In the genomic region with DNA sequence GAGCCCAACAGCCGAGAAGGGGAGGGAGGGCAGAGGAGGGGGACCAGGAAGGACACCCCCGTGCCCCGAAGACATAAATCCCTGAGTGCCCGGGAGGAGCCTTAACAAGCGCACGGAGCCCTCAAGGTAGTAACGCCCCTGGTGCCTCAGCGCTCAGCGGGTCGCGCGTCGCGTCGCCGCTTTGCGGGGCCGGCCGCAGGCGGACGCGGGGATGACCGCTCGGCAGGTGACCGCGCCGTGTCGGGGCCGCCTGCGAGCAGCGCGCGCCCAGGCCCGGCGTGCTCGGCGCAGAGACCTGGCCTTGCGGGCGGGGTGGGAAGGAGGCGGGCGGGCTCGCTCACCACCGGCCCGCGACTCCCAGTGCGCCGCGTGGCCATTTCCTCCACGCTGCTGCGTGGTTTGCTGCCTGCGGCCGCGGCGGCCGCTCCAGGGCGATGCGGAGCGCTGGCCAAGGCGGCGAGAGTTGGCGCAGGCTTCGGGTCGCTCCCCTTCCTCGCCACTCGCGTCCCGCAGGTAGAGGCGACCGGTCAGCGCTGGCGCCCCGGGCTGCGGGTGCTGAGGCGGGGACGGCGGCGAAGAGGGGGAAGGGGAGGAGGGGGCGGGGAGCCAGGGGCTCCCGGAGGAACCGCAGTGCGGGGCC, we compare ENCODE assay signal across 8 cellular contexts. TPM values are rescaled to one million over a fixed set of nuclear protein-coding genes. Genes with fewer than 3 reads are reported as not detected.
DNase-seq lines count a peak whose midpoint lies in the region; ATAC-seq and TF ChIP-seq lines count a peak whose summit lies in the region.

No MANE protein-coding gene starts in this region.

- H3K27ac Mint-ChIP-seq in effector memory CD8-positive, alpha-beta T cell = peak overlapping the region; percentile 28 to 67

- no peaks in the 10 kb centered on the region for H3K36me3 Mint-ChIP-seq in effector memory CD8-positive, alpha-beta T cell (ENCODE audit: insufficient read depth)

- H3K4me3 ChIP-seq in Peyer's patch (peak overlapping the region; percentile 66 to 94 (median 76)), mononuclear cell (ENCODE audit: low read length) (peak overlapping the region; percentile 47), vagina (peak overlapping the region; percentile 70 to 72)

- POLR2A ChIA-PET in HEK293T (lab: Yijun Ruan, JAX) = interaction anchor here (1.0 kb wide), 2 partner anchors 10 to 119 kb away, joined by 3 to 5 read pairs; no protein-coding TSS in a partner anchor

- CTCF ChIA-PET in HEK293T (lab: Yijun Ruan, JAX) = no interaction called here

- TF ChIP-seq POLR2A in Peyer's patch (IDR thresholded peaks at IDR 0.05) = no peak
- TF ChIP-seq POLR2A in vagina (IDR thresholded peaks at IDR 0.05) = no peak

- peak; percentile 23 for ATAC-seq in effector memory CD8-positive, alpha-beta T cell (replicated peaks)

- H3K4me3 Mint-ChIP-seq in effector memory CD8-positive, alpha-beta T cell = peak overlapping the region; percentile 58 to 72

- H3K9me3 ChIP-seq in Peyer's patch (no peaks in the 10 kb centered on the region), mononuclear cell (ENCODE audit: low read depth, low read length) (no peaks in the 10 kb centered on the region), vagina (no peaks in the 10 kb centered on the region)

- H3K4me1 ChIP-seq in Peyer's patch (no peaks in the 10 kb centered on the region), mononuclear cell (ENCODE audit: insufficient read depth, low read length) (peaks cover 13% of the 10 kb centered on the region), vagina (peaks cover 9% of the 10 kb centered on the region)

- H3K9me3 Mint-ChIP-seq in effector memory CD8-positive, alpha-beta T cell = peaks cover 0 to 2% of the 10 kb centered on the region in 2 donors

- no peak for TF ChIP-seq CTCF in Peyer's patch (IDR thresholded peaks at IDR 0.05)
- TF ChIP-seq CTCF in vagina (IDR thresholded peaks at IDR 0.05) = no peak

- no peaks in the 10 kb centered on the region for H3K36me3 ChIP-seq in Peyer's patch
- no peaks in the 10 kb centered on the region for H3K36me3 ChIP-seq in vagina

- DNase-seq in DMS79 treated with DMSO at 0.1 percent for 48 hours (lab: John Stamatoyannopoulos, UW) (peak; percentile 42), DMS79 (lab: John Stamatoyannopoulos, UW) (no peak), HEK293T (ENCODE audit: extremely low spot score) (peak; percentile 38), Peyer's patch (no peak), vagina (ENCODE audit: extremely low spot score in 2 of 2) (no peak), NCI-H2171 (lab: John Stamatoyannopoulos, UW) (no peak)
- no peak for DNase-seq in effector memory CD8-positive, alpha-beta T cell

- H3K4me1 Mint-ChIP-seq in effector memory CD8-positive, alpha-beta T cell (ENCODE audit: low read depth in 2 of 2) = peaks cover 9 to 13% of the 10 kb centered on the region in 2 donors

- H3K27me3 ChIP-seq in Peyer's patch (no peaks in the 10 kb centered on the region), mononuclear cell (ENCODE audit: insufficient read depth, low read length) (peaks cover 3% of the 10 kb centered on the region), vagina (no peaks in the 10 kb centered on the region)

- intact Hi-C loops in vagina (cut with DNase I) = no loop called here

- H3K27me3 Mint-ChIP-seq in effector memory CD8-positive, alpha-beta T cell = peaks cover 23 to 37% of the 10 kb centered on the region in 2 donors

- H3K27ac ChIP-seq in Peyer's patch (peak overlapping the region; percentile 82 to 96 (median 89)), vagina (peak overlapping the region; percentile 71)

TF ChIP-seq in HEK293T, 16 proteins besides CTCF, POLR2A, EP300 and RAD21:
- no peak for TF ChIP-seq SP1 (IDR thresholded peaks at IDR 0.05)
- no peak for TF ChIP-seq TARDBP (IDR thresholded peaks at IDR 0.05)
- no peak for TF ChIP-seq CTBP1 (IDR thresholded peaks at IDR 0.05; ENCODE audit: borderline replicate concordance)
- TF ChIP-seq ARNT (IDR thresholded peaks at IDR 0.05) = 0 out of 2 replicates have a peak, but pooled peaks have one; percentile 4
- no peak for TF ChIP-seq SUZ12 (IDR thresholded peaks at IDR 0.05)

RNA-seq across cellular contexts. Expression of gene CCSER1, which starts 0.6 kb away (rescaled TPM):
- total RNA-seq in Peyer's patch (10 to 100 TPM; 27.5 to 66.5 (median 54.3) TPM), mononuclear cell (7.9 TPM), vagina (8.1 TPM)

Comparison
In these comparisons a context has a peak if more than half of its experiments do, and no peak if none do; other contexts are left out.
1. DNase-seq: peak in DMS79 treated with DMSO at 0.1 percent for 48 hours (single experiment) and HEK293T (single experiment); none in DMS79 (single experiment), Peyer's patch (0 of 3), effector memory CD8-positive, alpha-beta T cell (0 of 3), vagina (0 of 2) and NCI-H2171 (single experiment).
2. Peak in every context shown above with its lines, with median percentiles within 50 percentile points of each other: H3K4me3 ChIP-seq.